8 cellular contexts compared by ENCODE assay signal in the genomic region with DNA sequence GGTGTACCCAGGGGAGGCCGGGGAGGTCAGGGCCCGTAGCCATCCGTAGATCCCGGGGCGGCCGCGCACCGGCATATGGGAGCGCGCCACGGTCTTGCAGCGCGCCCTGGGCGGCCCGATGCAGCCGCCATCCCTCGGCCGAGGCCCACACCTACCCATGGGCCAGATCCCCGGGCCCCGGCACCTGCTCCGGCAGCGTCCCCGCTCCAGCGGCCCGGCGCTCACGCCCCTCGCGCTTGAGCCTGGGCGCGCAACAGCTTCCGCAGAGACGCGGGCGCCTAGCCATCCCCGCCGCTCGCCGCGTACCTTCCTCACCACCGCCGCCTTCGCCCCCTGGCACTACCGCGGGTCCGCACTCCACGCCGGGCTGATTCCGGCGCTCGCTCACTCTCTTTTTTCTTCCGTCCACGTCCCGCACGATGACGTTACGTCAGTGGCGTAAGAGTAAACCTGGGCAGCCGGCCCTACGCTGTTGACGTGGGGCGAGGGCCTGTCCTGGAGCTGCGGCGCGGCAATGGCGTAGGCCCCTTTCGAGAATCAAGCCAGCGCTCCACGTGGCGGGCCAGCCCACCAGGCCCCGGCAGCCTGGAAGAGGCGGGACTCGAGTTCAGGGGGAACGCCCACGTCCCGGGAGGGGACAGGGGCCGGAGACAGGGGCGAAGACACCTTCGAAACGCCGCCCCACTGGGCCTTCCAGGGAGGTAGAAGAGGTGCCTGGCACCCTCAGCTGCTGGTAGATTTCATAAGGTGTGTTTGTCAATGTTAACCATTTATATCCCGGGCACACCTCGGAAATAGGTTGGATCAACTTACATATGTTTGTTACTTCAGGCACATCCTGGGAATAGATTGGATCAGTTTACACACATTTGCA. TPM values are rescaled to one million over a fixed set of nuclear protein-coding genes. Genes with fewer than 3 reads are reported as not detected.
DNase-seq lines count a peak whose midpoint lies in the region; ATAC-seq and TF ChIP-seq lines count a peak whose summit lies in the region.

A gene (minus strand): TSS at position 421 of the 874 bp plus-strand sequence. CDS start 3,334 bp downstream, outside the sequence.

- peak within 1 kb of the TSS; percentile 100 for H3K4me3 Mint-ChIP-seq in activated naive CD8-positive, alpha-beta T cell treated with anti-CD3 and anti-CD28 coated beads, Interleukin-2, amount 10 ng/mL, durations not matched to agents 7 days and 5 days

- peaks cover 26% of the 10 kb centered on the region for H3K36me3 Mint-ChIP-seq in activated naive CD8-positive, alpha-beta T cell treated with anti-CD3 and anti-CD28 coated beads, Interleukin-2, amount 10 ng/mL, durations not matched to agents 7 days and 5 days

- ATAC-seq in HG02571 (IDR thresholded peaks at IDR 0.05; ENCODE audit: unreplicated experiment), result peak; percentile 88
- peak; percentile 96 for ATAC-seq in activated naive CD8-positive, alpha-beta T cell treated with anti-CD3 and anti-CD28 coated beads, Interleukin-2, amount 10 ng/mL, durations not matched to agents 7 days and 5 days (ENCODE audit: low read depth)
- peak; percentile 97 for ATAC-seq in Right ventricle myocardium superior (ENCODE audit: poor library complexity)

- no peaks in the 10 kb centered on the region for H3K79me2 ChIP-seq in parathyroid adenoma

- H3K4me1 ChIP-seq in parathyroid adenoma (no peaks in the 10 kb centered on the region), tibial artery (peaks cover 0 to 25% (median 7%) of the 10 kb centered on the region in 4 donors)

- H3K27me3 ChIP-seq in parathyroid adenoma (ENCODE audit: control insufficient read depth, insufficient read depth, low read length) (no peaks in the 10 kb centered on the region), tibial artery (no peaks in the 10 kb centered on the region)

- peak within 1 kb of the TSS; percentile 97 for H3K27ac Mint-ChIP-seq in activated naive CD8-positive, alpha-beta T cell treated with anti-CD3 and anti-CD28 coated beads, Interleukin-2, amount 10 ng/mL, durations not matched to agents 7 days and 5 days

- H3K9me3 Mint-ChIP-seq in activated naive CD8-positive, alpha-beta T cell treated with anti-CD3 and anti-CD28 coated beads, Interleukin-2, amount 10 ng/mL, durations not matched to agents 7 days and 5 days, result peaks cover 6% of the 10 kb centered on the region

- H3K4me2 ChIP-seq in parathyroid adenoma (ENCODE audit: low read length), result peak within 1 kb of the TSS; percentile 83

- peak within 1 kb of the TSS; percentile 6 for H3K9ac ChIP-seq in parathyroid adenoma

- H2AFZ ChIP-seq in parathyroid adenoma, result peak within 1 kb of the TSS; percentile 84

- TF ChIP-seq CTCF in NB4 (IDR thresholded peaks at IDR 0.05; ENCODE audit: low read depth, low read length) (no peak), parathyroid adenoma (IDR thresholded peaks at IDR 0.05) (no peak), tibial artery (IDR thresholded peaks at IDR 0.05) (no peak)

- H3K27ac ChIP-seq in parathyroid adenoma (peak within 1 kb of the TSS; percentile 58), tibial artery (peak within 1 kb of the TSS; percentile 64 to 80)

- no peaks in the 10 kb centered on the region for H3K27me3 Mint-ChIP-seq in activated naive CD8-positive, alpha-beta T cell treated with anti-CD3 and anti-CD28 coated beads, Interleukin-2, amount 10 ng/mL, durations not matched to agents 7 days and 5 days

- no peaks in the 10 kb centered on the region for H3K36me3 ChIP-seq in parathyroid adenoma (ENCODE audit: control insufficient read depth, insufficient read depth, low read length)
- H3K36me3 ChIP-seq in tibial artery, result peaks cover 13 to 17% (median 16%) of the 10 kb centered on the region in 3 donors

- TF ChIP-seq POLR2A in GM10847 (IDR thresholded peaks at IDR 0.05; ENCODE audit: extremely low read depth, insufficient read length) (peak; percentile 58), NB4 (IDR thresholded peaks at IDR 0.05; ENCODE audit: extremely low read depth, insufficient read length) (peak; percentile 53)

- DNase-seq in NB4 (ENCODE audit: low read depth) (peak; percentile 93), SW 1271 (lab: John Stamatoyannopoulos, UW) (peak; percentile 24 to 73), Right ventricle myocardium superior (peak; percentile 96), tibial artery (peak; percentile 90 to 94)
- peak; percentile 94 for DNase-seq in activated naive CD8-positive, alpha-beta T cell treated with anti-CD3 and anti-CD28 coated beads, Interleukin-2, amount 10 ng/mL, durations not matched to agents 7 days and 5 days

- peaks cover 25% of the 10 kb centered on the region for H3K4me1 Mint-ChIP-seq in activated naive CD8-positive, alpha-beta T cell treated with anti-CD3 and anti-CD28 coated beads, Interleukin-2, amount 10 ng/mL, durations not matched to agents 7 days and 5 days

- POLR2A ChIA-PET in activated naive CD8-positive, alpha-beta T cell treated with anti-CD3 and anti-CD28 coated beads, Interleukin-2, amount 10 ng/mL, durations not matched to agents 7 days and 5 days (lab: Charles Lee), result interaction anchor here (1.5 kb wide), 1 partner anchor 37 kb away, joined by 3 read pairs; a partner anchor contains a TSS

- peak within 1 kb of the TSS; percentile 80 for H3K4me3 ChIP-seq in NB4 (ENCODE audit: low read depth, low read length)
- peak within 1 kb of the TSS; percentile 86 for H3K4me3 ChIP-seq in parathyroid adenoma (ENCODE audit: low read depth, low read length)
- peak within 1 kb of the TSS; percentile 88 to 92 for H3K4me3 ChIP-seq in tibial artery

- H3K9me3 ChIP-seq in parathyroid adenoma (ENCODE audit: control insufficient read depth, low read length) (no peaks in the 10 kb centered on the region), tibial artery (no peaks in the 10 kb centered on the region)

- intact Hi-C loops in Right ventricle myocardium superior (cut with DNase I) (no loop called here), tibial artery (cut with DNase I; ENCODE audit: low total_unique reads) (no loop called here)

RNA-seq across cellular contexts. Expression of the gene that starts here (rescaled TPM):
- total RNA-seq in activated naive CD8-positive, alpha-beta T cell treated with anti-CD3 and anti-CD28 coated beads, Interleukin-2, amount 10 ng/mL, durations not matched to agents 7 days and 5 days, result 10 to 100 TPM; 46.8 to 48.7 TPM
- 9.7 TPM for total RNA-seq in Right ventricle myocardium superior

Comparison
In these comparisons a context has a peak if more than half of its experiments do, and no peak if none do; other contexts are left out.
1. Peak in every context shown above with its lines: DNase-seq, ATAC-seq, H3K4me3 ChIP-seq and H3K27ac ChIP-seq.